6 cellular contexts compared by ENCODE assay signal in genomic region chr2:27407798-27408491, GRCh38. TPM values are rescaled to one million over a fixed set of nuclear protein-coding genes. Genes with fewer than 3 reads are reported as not detected.
A peak's percentile ranks its signal among the peaks of the same experiment; 100 is the strongest.
DNase-seq lines count a peak whose midpoint lies in the region; ATAC-seq and TF ChIP-seq lines count a peak whose summit lies in the region.

No MANE protein-coding gene starts in this region.

- intact Hi-C loops in dendritic cell treated with granulocyte-macrophage colony-stimulating factor and Interleukin-4, amounts not matched to agents 40 ng/mL and 50 ng/mL, for 4 days (cut with micrococcal nuclease), result loop anchor here (5.0 to 10.0 kb wide), 2 partner anchors 36 to 177 kb away; partner anchors contain the start of genes EIF2B4, SNX17 and ZNF512
- intact Hi-C loops in ovary (cut with DNase I), result no loop called here

- no peaks in the 10 kb centered on the region for H3K9me3 ChIP-seq in ovary

- peaks cover 40% of the 10 kb centered on the region for H3K4me1 Mint-ChIP-seq in dendritic cell treated with granulocyte-macrophage colony-stimulating factor and Interleukin-4, amounts not matched to agents 40 ng/mL and 50 ng/mL, for 4 days (ENCODE audit: low read depth)

- H3K27ac Mint-ChIP-seq in dendritic cell treated with granulocyte-macrophage colony-stimulating factor and Interleukin-4, amounts not matched to agents 40 ng/mL and 50 ng/mL, for 4 days, result peak overlapping the region; percentile 94

- H3K36me3 ChIP-seq in ovary, result no peaks in the 10 kb centered on the region

- H3K27ac ChIP-seq in ovary, result no peak overlapping the region

- peak overlapping the region; percentile 87 for H3K4me3 ChIP-seq in ovary

- TF ChIP-seq CTCF in GM12874 (IDR thresholded peaks at IDR 0.05; ENCODE audit: insufficient read depth, low read depth, low read length), result peak; percentile 32; the same call in 1 of the 2 replicates
- TF ChIP-seq CTCF in ovary (IDR thresholded peaks at IDR 0.05), result no peak

- peaks cover 5% of the 10 kb centered on the region for H3K4me1 ChIP-seq in ovary (ENCODE audit: insufficient read depth)

- H3K9me3 Mint-ChIP-seq in dendritic cell treated with granulocyte-macrophage colony-stimulating factor and Interleukin-4, amounts not matched to agents 40 ng/mL and 50 ng/mL, for 4 days, result no peaks in the 10 kb centered on the region

- H3K4me3 Mint-ChIP-seq in dendritic cell treated with granulocyte-macrophage colony-stimulating factor and Interleukin-4, amounts not matched to agents 40 ng/mL and 50 ng/mL, for 4 days, result peak overlapping the region; percentile 96

- no peak for TF ChIP-seq EP300 in ovary (IDR thresholded peaks at IDR 0.05)

- 47 to 49% (median 48%) methylated on average over 16 of the region's 16 CpGs for WGBS in ovary, 3 donors

- no peak for ATAC-seq in HG02642 (IDR thresholded peaks at IDR 0.05; ENCODE audit: poor library complexity, unreplicated experiment)

- H3K27me3 ChIP-seq in ovary, result no peaks in the 10 kb centered on the region

- peaks cover 3% of the 10 kb centered on the region for H3K27me3 Mint-ChIP-seq in dendritic cell treated with granulocyte-macrophage colony-stimulating factor and Interleukin-4, amounts not matched to agents 40 ng/mL and 50 ng/mL, for 4 days

- H3K36me3 Mint-ChIP-seq in dendritic cell treated with granulocyte-macrophage colony-stimulating factor and Interleukin-4, amounts not matched to agents 40 ng/mL and 50 ng/mL, for 4 days (ENCODE audit: low read depth), result peaks cover 51% of the 10 kb centered on the region

- TF ChIP-seq POLR2A in ovary (IDR thresholded peaks at IDR 0.05), result no peak

- DNase-seq in NCI-H2227 treated with DMSO at 0.1 percent for 48 hours (lab: John Stamatoyannopoulos, UW), result peak; percentile 47
- no peak for DNase-seq in ovary
- DNase-seq in T-helper 9 cell, result no peak

RNA-seq across cellular contexts. Expression of gene PPM1G, which starts 1.4 kb away (rescaled TPM):
- total RNA-seq in ovary, result 10 to 100 TPM; 27.2 to 57.4 (median 48.0) TPM
- 10 to 100 TPM; 41.0 to 89.4 TPM for polyA plus RNA-seq in ovary

RNA-seq across cellular contexts. Expression of gene NRBP1, which starts 20.5 kb away (rescaled TPM):
- 100 to 1,000 TPM in 1 of 7 donors, 10 to 100 TPM in 6; 50.8 to 108 (median 90.0) TPM for total RNA-seq in ovary
- polyA plus RNA-seq in ovary, result 100 to 1,000 TPM in 1 of 2 donors, 10 to 100 TPM in 1; 79.0 to 169 TPM

RNA-seq across cellular contexts. Expression of gene ZNF513, which starts 27.4 kb away (rescaled TPM):
- total RNA-seq in ovary, result 10 to 100 TPM in 6 of 7 donors, 1 to 10 TPM in 1; 4.8 to 24.1 (median 13.6) TPM
- polyA plus RNA-seq in ovary, result 10 to 100 TPM in 1 of 2 donors, 1 to 10 TPM in 1; 3.4 to 11.0 TPM

RNA-seq across cellular contexts. Expression of gene KRTCAP3, which starts 34.2 kb away (rescaled TPM):
- 10 to 100 TPM in 1 of 7 donors, 1 to 10 TPM in 6; 2.0 to 34.5 (median 4.4) TPM for total RNA-seq in ovary
- polyA plus RNA-seq in ovary, result 1 to 10 TPM in 1 of 2 donors, under 1 TPM in 1; 0.82 to 2.8 TPM

RNA-seq across cellular contexts. Expression of gene SNX17, which starts 37.5 kb away (rescaled TPM):
- 100 to 1,000 TPM in 4 of 7 donors, 10 to 100 TPM in 3; 72.3 to 111 (median 100) TPM for total RNA-seq in ovary
- polyA plus RNA-seq in ovary, result 10 to 100 TPM; 82.5 to 94.3 TPM
